Comparison of ENCODE assay signal across 1 cellular context in genomic region chr7:4769753-4770152, GRCh38.
TF ChIP-seq lines count a peak whose summit lies in the region.

No MANE protein-coding gene starts in this region.

TF ChIP-seq in HepG2, 621 proteins besides CTCF, POLR2A, EP300 and RAD21 (continued from another document):
- TF ChIP-seq RNF219 (CRISPR knock-in tag; IDR thresholded peaks at IDR 0.05) (no peak), SMAD9 (CRISPR knock-in tag; IDR thresholded peaks at IDR 0.05) (no peak), ZNF724P (CRISPR knock-in tag; IDR thresholded peaks at IDR 0.05; ENCODE audit: borderline replicate concordance) (no peak), SUZ12 (IDR thresholded peaks at IDR 0.05; ENCODE audit: low read depth, low read length) (no peak), ZBTB21 (CRISPR knock-in tag; IDR thresholded peaks at IDR 0.05) (no peak), CENPT (CRISPR knock-in tag; IDR thresholded peaks at IDR 0.05; ENCODE audit: low read depth) (no peak), DBP (CRISPR knock-in tag; IDR thresholded peaks at IDR 0.05; ENCODE audit: not compliant biosample characterization) (no peak), ZNF317 (CRISPR knock-in tag; IDR thresholded peaks at IDR 0.05) (no peak), MEIS1 (CRISPR knock-in tag; IDR thresholded peaks at IDR 0.05; ENCODE audit: borderline replicate concordance) (no peak), GLMP (CRISPR knock-in tag; IDR thresholded peaks at IDR 0.05; ENCODE audit: borderline replicate concordance) (no peak), HHEX (CRISPR knock-in tag; IDR thresholded peaks at IDR 0.05) (no peak), AHDC1 (CRISPR knock-in tag; IDR thresholded peaks at IDR 0.05; ENCODE audit: borderline replicate concordance) (no peak), CBX1 (IDR thresholded peaks at IDR 0.05; ENCODE audit: low read depth) (no peak), CERS6 (CRISPR knock-in tag; IDR thresholded peaks at IDR 0.05) (no peak), ZNF672 (CRISPR knock-in tag; IDR thresholded peaks at IDR 0.05) (no peak), ZMYM2 (CRISPR knock-in tag; IDR thresholded peaks at IDR 0.05) (no peak)
- TF ChIP-seq, protein P1, sequence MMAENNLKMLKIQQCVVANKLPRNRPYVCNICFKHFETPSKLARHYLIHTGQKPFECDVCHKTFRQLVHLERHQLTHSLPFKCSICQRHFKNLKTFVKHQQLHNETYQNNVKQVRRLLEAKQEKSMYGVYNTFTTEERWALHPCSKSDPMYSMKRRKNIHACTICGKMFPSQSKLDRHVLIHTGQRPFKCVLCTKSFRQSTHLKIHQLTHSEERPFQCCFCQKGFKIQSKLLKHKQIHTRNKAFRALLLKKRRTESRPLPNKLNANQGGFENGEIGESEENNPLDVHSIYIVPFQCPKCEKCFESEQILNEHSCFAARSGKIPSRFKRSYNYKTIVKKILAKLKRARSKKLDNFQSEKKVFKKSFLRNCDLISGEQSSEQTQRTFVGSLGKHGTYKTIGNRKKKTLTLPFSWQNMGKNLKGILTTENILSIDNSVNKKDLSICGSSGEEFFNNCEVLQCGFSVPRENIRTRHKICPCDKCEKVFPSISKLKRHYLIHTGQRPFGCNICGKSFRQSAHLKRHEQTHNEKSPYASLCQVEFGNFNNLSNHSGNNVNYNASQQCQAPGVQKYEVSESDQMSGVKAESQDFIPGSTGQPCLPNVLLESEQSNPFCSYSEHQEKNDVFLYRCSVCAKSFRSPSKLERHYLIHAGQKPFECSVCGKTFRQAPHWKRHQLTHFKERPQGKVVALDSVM (CRISPR knock-in tag; IDR thresholded peaks at IDR 0.05) = no peak
